17 cellular contexts compared by ENCODE assay signal in the genomic region with DNA sequence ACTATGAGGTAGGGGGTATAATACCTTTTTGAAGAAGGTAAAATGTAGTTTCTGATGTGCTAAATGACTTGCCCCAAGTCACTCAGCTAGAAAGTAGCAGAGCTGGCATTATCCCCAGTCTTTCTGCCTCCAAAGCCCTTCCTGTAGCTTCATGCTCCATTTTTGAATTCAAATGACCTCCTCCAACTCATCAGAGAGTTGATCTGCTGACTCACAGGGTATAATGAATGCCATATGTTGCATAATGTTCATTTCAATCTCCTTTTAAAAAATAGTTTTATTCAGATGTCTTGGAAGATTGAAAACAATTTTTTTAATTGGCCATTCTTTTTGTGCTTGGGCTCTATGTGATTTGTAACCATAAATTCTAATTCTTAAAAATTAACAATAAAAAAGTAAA.
A peak's percentile ranks its signal among the peaks of the same experiment; 100 is the strongest.
DNase-seq lines count a peak whose midpoint lies in the region; ATAC-seq and TF ChIP-seq lines count a peak whose summit lies in the region.
"Had no signal": no experiment of that assay in that cellular context is flagged by ENCODE, and none has a peak within 500 bp of the region (broad histone marks: within the 10 kb centered on the region; RNA-seq: fewer than 3 reads in every experiment).

No MANE protein-coding gene starts in this region.

- ATAC-seq in IMR-90 (ENCODE audit: low read depth): peak; percentile 89
- ATAC-seq in HG03039 (IDR thresholded peaks at IDR 0.05; ENCODE audit: unreplicated experiment): no peak
- no peak for ATAC-seq in HG03342 (IDR thresholded peaks at IDR 0.05; ENCODE audit: unreplicated experiment)
- ATAC-seq: activated CD4-positive, CD25-positive, alpha-beta regulatory T cell treated with anti-CD3 and anti-CD28 coated beads, Interleukin-2, amount 50 U/mL, for 24 hours; naive thymus-derived CD8-positive, alpha-beta T cell had no signal

- in situ Hi-C loops in IMR-90 (cut with MboI; ENCODE audit: low sequenced_read_pairs): no loop called here

- no peak overlapping the region for H2AK5ac ChIP-seq in IMR-90 (ENCODE audit: low read depth, low read length)

- H3K27ac Mint-ChIP-seq in mesothelial cell of epicardium: peak overlapping the region; percentile 43
- H3K27ac Mint-ChIP-seq in activated CD4-positive, alpha-beta memory T cell treated with anti-CD3 and anti-CD28 coated beads for 36 hours: no peak overlapping the region
- H3K27ac Mint-ChIP-seq: activated T-helper 1 cell treated with anti-CD3 and anti-CD28 coated beads, Interleukin-12 subunit alpha, Interleukin-12 subunit beta, Interleukin-2, Interleukin-4 antibody, amounts not matched to agents 30 ng/mL and 10 ng/mL and 1 ng/mL, durations not matched to agents 14 hours and 24 hours and 36 hours; naive thymus-derived CD8-positive, alpha-beta T cell had no signal

- no peaks in the 10 kb centered on the region for H3K27me3 Mint-ChIP-seq in mesothelial cell of epicardium (ENCODE audit: low read depth)
- H3K27me3 Mint-ChIP-seq in activated CD4-positive, alpha-beta memory T cell treated with anti-CD3 and anti-CD28 coated beads for 36 hours: no peaks in the 10 kb centered on the region

- H3K14ac ChIP-seq in IMR-90 (replicated peaks; ENCODE audit: low read depth, low read length): no peak overlapping the region

- H3K4ac ChIP-seq in IMR-90 (ENCODE audit: low read depth, low read length): no peak overlapping the region

- TF ChIP-seq CTCF in BJ (IDR thresholded peaks at IDR 0.05; ENCODE audit: insufficient read depth, low read depth, low read length) (no peak), IMR-90 (conservative IDR thresholded peaks at IDR 0.05; ENCODE audit: low read depth, low read length) (no peak), choroid plexus epithelial cell (conservative IDR thresholded peaks at IDR 0.05; ENCODE audit: low read depth, low read length) (no peak), mesothelial cell of epicardium (IDR thresholded peaks at IDR 0.05; ENCODE audit: unreplicated experiment) (no peak), tibial nerve (IDR thresholded peaks at IDR 0.05) (no peak)

- H3K27me3 ChIP-seq in BJ (ENCODE audit: control insufficient read depth, insufficient read depth, low read length): no peaks in the 10 kb centered on the region
- H3K27me3 ChIP-seq in IMR-90 (ENCODE audit: control insufficient read depth, insufficient read depth, low read length): no peaks in the 10 kb centered on the region
- H3K27me3 ChIP-seq in tibial nerve: no peaks in the 10 kb centered on the region

- no peak for TF ChIP-seq RAD21 in IMR-90 (IDR thresholded peaks at IDR 0.05; ENCODE audit: low read length)

- no peak overlapping the region for H3K9ac ChIP-seq in IMR-90 (ENCODE audit: low read depth, low read length)

- H2BK5ac ChIP-seq in IMR-90 (ENCODE audit: low read depth, low read length, poor library complexity, severe bottlenecking): no peak overlapping the region

- H4K8ac ChIP-seq in IMR-90 (ENCODE audit: low read depth in 2 of 2, low read length in 2 of 2): no peak overlapping the region

- no peaks in the 10 kb centered on the region for H4K20me1 ChIP-seq in IMR-90 (ENCODE audit: insufficient read depth, low read length)

- H3K27ac ChIP-seq in IMR-90 (ENCODE audit: insufficient read depth, low read length): no peak overlapping the region
- peak overlapping the region in 1 of 4 donors; percentile 44 for H3K27ac ChIP-seq in tibial nerve

- H3K4me1 Mint-ChIP-seq in mesothelial cell of epicardium: peaks cover 8% of the 10 kb centered on the region
- no peaks in the 10 kb centered on the region for H3K4me1 Mint-ChIP-seq in activated CD4-positive, alpha-beta memory T cell treated with anti-CD3 and anti-CD28 coated beads for 36 hours (ENCODE audit: low read depth)
- H3K4me1 Mint-ChIP-seq: naive thymus-derived CD8-positive, alpha-beta T cell had no signal

- POLR2A ChIA-PET in BJ (lab: Charles Lee): no interaction called here
- POLR2A ChIA-PET in IMR-90 (lab: Charles Lee; ENCODE audit: unreplicated experiment): no interaction called here
- POLR2A ChIA-PET in activated CD4-positive, alpha-beta memory T cell treated with anti-CD3 and anti-CD28 coated beads for 36 hours (lab: Charles Lee): no interaction called here

- TF ChIP-seq POLR2A in IMR-90 (IDR thresholded peaks at IDR 0.05; ENCODE audit: low read depth, low read length) (no peak), tibial nerve (IDR thresholded peaks at IDR 0.05) (no peak)

- TF ChIP-seq EP300 in tibial nerve (IDR thresholded peaks at IDR 0.05): peak in 1 of 2 donors; percentile 30

- H3K4me2 ChIP-seq in IMR-90 (ENCODE audit: low read depth, low read length): no peak overlapping the region

- CTCF ChIA-PET in BJ (lab: Yijun Ruan, JAX): interaction anchor here (0.6 to 1.6 kb wide), 5 partner anchors 12 to 118 kb away, joined by 3 to 5 read pairs (median 4); no protein-coding TSS in a partner anchor
- CTCF ChIA-PET in IMR-90 (lab: Yijun Ruan, JAX): interaction anchor here (0.7 to 1.6 kb wide), 2 partner anchors 18 to 20 kb away, joined by 4 to 6 read pairs; no protein-coding TSS in a partner anchor
- CTCF ChIA-PET in activated CD4-positive, alpha-beta memory T cell treated with anti-CD3 and anti-CD28 coated beads for 36 hours (lab: Charles Lee): no interaction called here

- H2AFZ ChIP-seq in IMR-90 (replicated peaks; ENCODE audit: low read length, poor library complexity): no peak overlapping the region

- dilution Hi-C loops in IMR-90 (cut with HindIII; ENCODE audit: low sequenced_read_pairs, unreplicated experiment): no loop called here

- H3K4me3 ChIP-seq in BJ (ENCODE audit: low read depth, low read length) (no peak overlapping the region), IMR-90 (ENCODE audit: insufficient read depth, low read depth, low read length) (no peak overlapping the region), choroid plexus epithelial cell (ENCODE audit: low read depth, low read length) (no peak overlapping the region), tibial nerve (no peak overlapping the region)

- no peak overlapping the region for H2BK15ac ChIP-seq in IMR-90 (ENCODE audit: low read depth, low read length)

- no peak overlapping the region for H4K91ac ChIP-seq in IMR-90 (ENCODE audit: insufficient read depth, low read depth, low read length)

- BruUV-seq in IMR-90 (replicated peaks; lab: Mats Ljungman, UMichigan): no TSS peak

- peaks cover 35% of the 10 kb centered on the region for H3K36me3 Mint-ChIP-seq in mesothelial cell of epicardium
- no peaks in the 10 kb centered on the region for H3K36me3 Mint-ChIP-seq in activated CD4-positive, alpha-beta memory T cell treated with anti-CD3 and anti-CD28 coated beads for 36 hours

- H3K36me3 ChIP-seq in BJ (ENCODE audit: control insufficient read depth, insufficient read depth, low read length): no peaks in the 10 kb centered on the region
- H3K36me3 ChIP-seq in IMR-90 (ENCODE audit: control insufficient read depth, insufficient read depth, low read length): peaks cover 3% of the 10 kb centered on the region
- H3K36me3 ChIP-seq in tibial nerve: no peaks in the 10 kb centered on the region

- H2BK120ac ChIP-seq in IMR-90 (ENCODE audit: low read depth, low read length): no peak overlapping the region

- H2BK20ac ChIP-seq in IMR-90 (ENCODE audit: low read depth, low read length): no peak overlapping the region

- intact Hi-C loops in IMR-90 (cut with micrococcal nuclease): no loop called here
- intact Hi-C loops in activated CD4-positive, alpha-beta memory T cell treated with anti-CD3 and anti-CD28 coated beads for 36 hours (cut with micrococcal nuclease): no loop called here

- DNase-seq in BJ (ENCODE audit: low read depth) (peak; percentile 62), IMR-90 (peak; percentile 89), choroid plexus epithelial cell (ENCODE audit: low read depth) (peak; percentile 81), mesothelial cell of epicardium (ENCODE audit: low spot score in 2 of 2, unreplicated experiment in 2 of 2) (no peak), tibial nerve (ENCODE audit: low spot score in 2 of 2) (no peak)
- DNase-seq in activated CD4-positive, alpha-beta memory T cell treated with anti-CD3 and anti-CD28 coated beads for 36 hours: no peak
- DNase-seq: Calu3; cortex of kidney; naive thymus-derived CD8-positive, alpha-beta T cell; NCI-H2029; SIG-M5; stimulated activated CD4-positive, alpha-beta T cell treated with anti-CD3 and anti-CD28 coated beads, Interleukin-15, amount 100 ng/mL, for 24 hours; stimulated activated naive CD4-positive, alpha-beta T cell treated with Interleukin-2 at 50 U/mL for 16 hours had no signal

- H4K5ac ChIP-seq in IMR-90 (ENCODE audit: low read depth, low read length): no peak overlapping the region

- H3K9me1 ChIP-seq in IMR-90 (ENCODE audit: insufficient read depth, low read length): peaks cover 2% of the 10 kb centered on the region; the same call in 1 of the 2 replicates

- H2AK9ac ChIP-seq in IMR-90 (replicated peaks; ENCODE audit: low read depth, low read length, poor library complexity): no peak overlapping the region

- H3K18ac ChIP-seq in IMR-90 (ENCODE audit: low read depth, low read length): no peak overlapping the region

- H3K9me3 ChIP-seq in IMR-90 (ENCODE audit: control insufficient read depth, insufficient read depth, low read length) (no peaks in the 10 kb centered on the region), tibial nerve (peaks cover 0 to 8% (median 0%) of the 10 kb centered on the region in 4 donors)

- no peak overlapping the region for H3K4me3 Mint-ChIP-seq in mesothelial cell of epicardium
- no peak overlapping the region for H3K4me3 Mint-ChIP-seq in activated CD4-positive, alpha-beta memory T cell treated with anti-CD3 and anti-CD28 coated beads for 36 hours
- H3K4me3 Mint-ChIP-seq: activated T-helper 1 cell treated with anti-CD3 and anti-CD28 coated beads, Interleukin-12 subunit alpha, Interleukin-12 subunit beta, Interleukin-2, Interleukin-4 antibody, amounts not matched to agents 30 ng/mL and 10 ng/mL and 1 ng/mL, durations not matched to agents 14 hours and 24 hours and 36 hours; naive thymus-derived CD8-positive, alpha-beta T cell had no signal

- no peaks in the 10 kb centered on the region for H3K4me1 ChIP-seq in IMR-90 (ENCODE audit: control insufficient read depth, insufficient read depth, low read length)
- peaks cover 0 to 30% (median 8%) of the 10 kb centered on the region in 4 donors for H3K4me1 ChIP-seq in tibial nerve

- peaks cover 20% of the 10 kb centered on the region for H3K9me3 Mint-ChIP-seq in mesothelial cell of epicardium
- no peaks in the 10 kb centered on the region for H3K9me3 Mint-ChIP-seq in activated CD4-positive, alpha-beta memory T cell treated with anti-CD3 and anti-CD28 coated beads for 36 hours
- H3K9me3 Mint-ChIP-seq: activated T-helper 1 cell treated with anti-CD3 and anti-CD28 coated beads, Interleukin-12 subunit alpha, Interleukin-12 subunit beta, Interleukin-2, Interleukin-4 antibody, amounts not matched to agents 30 ng/mL and 10 ng/mL and 1 ng/mL, durations not matched to agents 14 hours and 24 hours and 36 hours had no signal

- H3K56ac ChIP-seq in IMR-90 (ENCODE audit: extremely low read depth, insufficient read depth, low read length): no peak overlapping the region

- no peak overlapping the region for H3K23ac ChIP-seq in IMR-90 (ENCODE audit: low read depth, low read length)

- H3K79me1 ChIP-seq in IMR-90 (ENCODE audit: low read depth in 1 of 2, low read length in 2 of 2): no peaks in the 10 kb centered on the region

TF ChIP-seq in IMR-90, 13 proteins besides CTCF, POLR2A, EP300 and RAD21 (continues in another document):
- TF ChIP-seq MAZ (IDR thresholded peaks at IDR 0.05; ENCODE audit: borderline replicate concordance, low read depth, low read length) (no peak), BHLHE40 (IDR thresholded peaks at IDR 0.05; ENCODE audit: low read depth, low read length) (no peak)

Comparison
In these comparisons a context has a peak if more than half of its experiments do, and no peak if none do; other contexts are left out.
1. DNase-seq: peak in BJ (single experiment), IMR-90 (single experiment) and choroid plexus epithelial cell (single experiment); none in mesothelial cell of epicardium (0 of 2), activated CD4-positive, alpha-beta memory T cell treated with anti-CD3 and anti-CD28 coated beads for 36 hours (single experiment) and tibial nerve (0 of 2).